ENCODE assay signal across 29 cellular contexts in the genomic region with DNA sequence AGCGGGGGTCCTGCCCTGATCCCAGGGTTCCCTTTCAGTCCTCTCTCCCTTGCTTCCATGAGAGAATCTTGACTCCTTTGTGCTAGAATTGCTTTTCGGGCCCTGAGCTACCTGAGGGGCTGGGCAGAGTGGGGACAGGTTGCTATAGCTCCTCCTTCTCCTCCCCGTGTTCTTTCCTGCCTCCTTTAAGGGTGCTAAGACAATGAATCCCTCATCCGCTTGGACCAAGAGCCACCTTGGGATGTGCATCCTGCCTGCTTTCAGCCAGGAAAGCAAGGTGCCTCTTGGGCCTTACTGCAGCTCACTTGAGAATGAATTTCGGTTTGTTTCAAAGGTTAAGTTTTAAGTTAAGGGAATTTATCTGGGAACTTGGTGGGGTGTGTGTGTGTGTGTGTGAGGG. TPM values are rescaled to one million over a fixed set of nuclear protein-coding genes. Genes with fewer than 3 reads are reported as not detected.
"Had no signal": no experiment of that assay in that cellular context is flagged by ENCODE, and none has a peak within 500 bp of the region (broad histone marks: within the 10 kb centered on the region; RNA-seq: fewer than 3 reads in every experiment).

No MANE protein-coding gene starts in this region.

- DNase-seq: activated CD4-positive, alpha-beta memory T cell treated with anti-CD3 and anti-CD28 coated beads, Interleukin-2, amount 10 ng/mL, durations not matched to agents 7 days and 5 days; activated CD4-positive, alpha-beta T cell treated with anti-CD3 and anti-CD28 coated beads for 1 hour; activated CD4-positive, alpha-beta T cell treated with anti-CD3 and anti-CD28 coated beads, Interleukin-2, amount 10 ng/mL, durations not matched to agents 7 days and 5 days; activated naive CD4-positive, alpha-beta T cell; activated T-cell treated with anti-CD3 and anti-CD28 coated beads for 4 hours; activated T-cell treated with anti-CD3 and anti-CD28 coated beads, Interleukin-2, amount 50 U/mL, for 72 hours; adrenal gland; aorta; cerebellar nuclear complex; colonic mucosa; effector CD8-positive, alpha-beta T cell; gastrocnemius medialis; glutamatergic neuron; kidney; left colon; naive thymus-derived CD8-positive, alpha-beta T cell; occipital lobe; right cardiac atrium; stimulated activated naive CD8-positive, alpha-beta T cell treated with anti-CD3 and anti-CD28 coated beads, Interleukin-15, Interleukin-2, amounts not matched to agents 100 U/mL and 50 U/mL, for 24 hours; T-helper 9 cell; trophoblast cell had no signal

- H3K27ac Mint-ChIP-seq: activated CD4-positive, alpha-beta memory T cell treated with anti-CD3 and anti-CD28 coated beads, Interleukin-2, amount 10 ng/mL, durations not matched to agents 7 days and 5 days; activated CD4-positive, alpha-beta T cell treated with anti-CD3 and anti-CD28 coated beads, Interleukin-2, amount 10 ng/mL, durations not matched to agents 7 days and 5 days; activated naive CD4-positive, alpha-beta T cell treated with anti-CD3 and anti-CD28 coated beads, Interleukin-2, amount 50 U/mL, for 72 hours; activated T-cell treated with anti-CD3 and anti-CD28 coated beads, Interleukin-2, amount 50 U/mL, for 72 hours; brain; mesothelial cell of epicardium; naive thymus-derived CD8-positive, alpha-beta T cell; T-helper 1 cell treated with Interleukin-12 subunit alpha and Interleukin-12 subunit beta and Interleukin-4 antibody, amounts not matched to agents 30 μg/mL and 1 μg/mL, for 36 hours had no signal

- H3K36me3 ChIP-seq: adrenal gland, cardiac muscle cell, colonic mucosa, gastrocnemius medialis, neural progenitor cell, thoracic aorta had no signal

- H3K9ac ChIP-seq: neural progenitor cell had no signal

- H3K27me3 ChIP-seq: adrenal gland, cardiac muscle cell, colonic mucosa, neural progenitor cell had no signal

- H3K27ac ChIP-seq: adrenal gland, cardiac muscle cell, colonic mucosa, gastrocnemius medialis, neural progenitor cell, thoracic aorta had no signal

- H3K9me3 Mint-ChIP-seq: activated CD4-positive, alpha-beta memory T cell treated with anti-CD3 and anti-CD28 coated beads, Interleukin-2, amount 10 ng/mL, durations not matched to agents 7 days and 5 days; activated CD4-positive, alpha-beta T cell treated with anti-CD3 and anti-CD28 coated beads, Interleukin-2, amount 10 ng/mL, durations not matched to agents 7 days and 5 days; activated naive CD4-positive, alpha-beta T cell treated with anti-CD3 and anti-CD28 coated beads, Interleukin-2, amount 50 U/mL, for 72 hours; activated T-cell treated with anti-CD3 and anti-CD28 coated beads, Interleukin-2, amount 50 U/mL, for 72 hours; T-helper 1 cell treated with Interleukin-12 subunit alpha and Interleukin-12 subunit beta and Interleukin-4 antibody, amounts not matched to agents 30 μg/mL and 1 μg/mL, for 36 hours had no signal

- H3K4me1 Mint-ChIP-seq: activated CD4-positive, alpha-beta memory T cell treated with anti-CD3 and anti-CD28 coated beads, Interleukin-2, amount 10 ng/mL, durations not matched to agents 7 days and 5 days; activated CD4-positive, alpha-beta T cell treated with anti-CD3 and anti-CD28 coated beads, Interleukin-2, amount 10 ng/mL, durations not matched to agents 7 days and 5 days; brain; mesothelial cell of epicardium; naive thymus-derived CD8-positive, alpha-beta T cell; neural progenitor cell had no signal

- H3K4me3 Mint-ChIP-seq: activated CD4-positive, alpha-beta memory T cell treated with anti-CD3 and anti-CD28 coated beads, Interleukin-2, amount 10 ng/mL, durations not matched to agents 7 days and 5 days; activated CD4-positive, alpha-beta T cell treated with anti-CD3 and anti-CD28 coated beads, Interleukin-2, amount 10 ng/mL, durations not matched to agents 7 days and 5 days; activated T-cell treated with anti-CD3 and anti-CD28 coated beads, Interleukin-2, amount 50 U/mL, for 72 hours; brain; mesothelial cell of epicardium; naive thymus-derived CD8-positive, alpha-beta T cell; neural progenitor cell; T-helper 1 cell treated with Interleukin-12 subunit alpha and Interleukin-12 subunit beta and Interleukin-4 antibody, amounts not matched to agents 30 μg/mL and 1 μg/mL, for 36 hours had no signal

- H3K4me3 ChIP-seq: adrenal gland, cardiac muscle cell, colonic mucosa, gastrocnemius medialis, neural progenitor cell, thoracic aorta had no signal

- H3K36me3 Mint-ChIP-seq: activated naive CD4-positive, alpha-beta T cell treated with anti-CD3 and anti-CD28 coated beads, Interleukin-2, amount 50 U/mL, for 72 hours; brain; mesothelial cell of epicardium; naive thymus-derived CD8-positive, alpha-beta T cell; neural progenitor cell had no signal

- H3K4me1 ChIP-seq: adrenal gland, colonic mucosa, neural progenitor cell had no signal

- H3K9me3 ChIP-seq: adrenal gland, colonic mucosa, gastrocnemius medialis, thoracic aorta had no signal

- ATAC-seq: activated naive CD4-positive, alpha-beta T cell treated with anti-CD3 and anti-CD28 coated beads, Interleukin-2, amount 50 U/mL, for 72 hours; activated T-cell treated with anti-CD3 and anti-CD28 coated beads, Interleukin-2, amount 50 U/mL, for 72 hours; gastrocnemius medialis; naive thymus-derived CD8-positive, alpha-beta T cell; right cardiac atrium; stimulated activated naive CD8-positive, alpha-beta T cell treated with anti-CD3 and anti-CD28 coated beads, Interleukin-15, Interleukin-2, amounts not matched to agents 100 U/mL and 50 U/mL, for 24 hours had no signal

RNA-seq across cellular contexts. Expression of gene ADRA2A, which starts 53.6 kb away (rescaled TPM):
- total RNA-seq: activated CD4-positive, alpha-beta memory T cell treated with anti-CD3 and anti-CD28 coated beads, Interleukin-2, amount 10 ng/mL, durations not matched to agents 7 days and 5 days; activated CD4-positive, alpha-beta T cell treated with anti-CD3 and anti-CD28 coated beads, Interleukin-2, amount 10 ng/mL, durations not matched to agents 7 days and 5 days; activated naive CD4-positive, alpha-beta T cell treated with anti-CD3 and anti-CD28 coated beads, Interleukin-2, amount 50 U/mL, for 72 hours; dermis microvascular lymphatic vessel endothelial cell; naive thymus-derived CD8-positive, alpha-beta T cell had no signal
